ENCODE assay signal across 1 cellular context in the genomic region with DNA sequence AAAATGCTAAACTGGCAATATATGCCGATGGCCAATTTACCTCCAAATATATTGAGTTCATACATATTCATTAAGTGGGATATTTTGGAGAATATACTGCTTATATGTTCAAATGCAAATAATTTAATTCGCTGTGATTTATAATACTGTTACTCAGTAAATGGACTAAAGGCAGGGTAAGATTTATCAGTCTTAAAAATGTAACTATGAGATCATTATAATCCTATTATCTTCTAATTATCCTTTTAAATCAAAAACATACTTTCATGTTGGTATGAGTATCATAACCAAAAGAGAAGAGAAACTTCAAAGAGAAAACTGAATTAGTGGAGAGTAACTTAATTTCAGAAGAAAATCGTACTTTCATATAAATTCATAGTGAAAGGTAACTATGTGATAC.
TF ChIP-seq lines count a peak whose summit lies in the region.

No MANE protein-coding gene starts in this region.

TF ChIP-seq in SK-N-SH treated with all-trans-retinoic acid at 6 μM for 48 hours, 23 proteins besides CTCF, POLR2A, EP300 and RAD21 (continued from another document):
- TF ChIP-seq ZNF565 (CRISPR knock-in tag; conservative IDR thresholded peaks at IDR 0.05; ENCODE audit: low read depth) (no peak), ISL1 (CRISPR knock-in tag; IDR thresholded peaks at IDR 0.05) (peak; percentile 96), GLIS3 (CRISPR knock-in tag; IDR thresholded peaks at IDR 0.05) (no peak), RARB (CRISPR knock-in tag; IDR thresholded peaks at IDR 0.05) (no peak; the same call in 1 of the 2 replicates), SNAI2 (CRISPR knock-in tag; IDR thresholded peaks at IDR 0.05) (0 out of 2 replicates have a peak, but pooled peaks have one; percentile 7), PPARA (CRISPR knock-in tag; IDR thresholded peaks at IDR 0.05; ENCODE audit: borderline replicate concordance) (no peak), ZC3H10 (CRISPR knock-in tag; IDR thresholded peaks at IDR 0.05) (peak; percentile 95)
- TF ChIP-seq, protein P1, sequence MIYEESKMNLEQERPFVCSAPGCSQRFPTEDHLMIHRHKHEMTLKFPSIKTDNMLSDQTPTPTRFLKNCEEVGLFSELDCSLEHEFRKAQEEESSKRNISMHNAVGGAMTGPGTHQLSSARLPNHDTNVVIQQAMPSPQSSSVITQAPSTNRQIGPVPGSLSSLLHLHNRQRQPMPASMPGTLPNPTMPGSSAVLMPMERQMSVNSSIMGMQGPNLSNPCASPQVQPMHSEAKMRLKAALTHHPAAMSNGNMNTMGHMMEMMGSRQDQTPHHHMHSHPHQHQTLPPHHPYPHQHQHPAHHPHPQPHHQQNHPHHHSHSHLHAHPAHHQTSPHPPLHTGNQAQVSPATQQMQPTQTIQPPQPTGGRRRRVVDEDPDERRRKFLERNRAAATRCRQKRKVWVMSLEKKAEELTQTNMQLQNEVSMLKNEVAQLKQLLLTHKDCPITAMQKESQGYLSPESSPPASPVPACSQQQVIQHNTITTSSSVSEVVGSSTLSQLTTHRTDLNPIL (CRISPR knock-in tag; IDR thresholded peaks at IDR 0.05; ENCODE audit: low read depth): peak; percentile 99
- TF ChIP-seq, protein P2, sequence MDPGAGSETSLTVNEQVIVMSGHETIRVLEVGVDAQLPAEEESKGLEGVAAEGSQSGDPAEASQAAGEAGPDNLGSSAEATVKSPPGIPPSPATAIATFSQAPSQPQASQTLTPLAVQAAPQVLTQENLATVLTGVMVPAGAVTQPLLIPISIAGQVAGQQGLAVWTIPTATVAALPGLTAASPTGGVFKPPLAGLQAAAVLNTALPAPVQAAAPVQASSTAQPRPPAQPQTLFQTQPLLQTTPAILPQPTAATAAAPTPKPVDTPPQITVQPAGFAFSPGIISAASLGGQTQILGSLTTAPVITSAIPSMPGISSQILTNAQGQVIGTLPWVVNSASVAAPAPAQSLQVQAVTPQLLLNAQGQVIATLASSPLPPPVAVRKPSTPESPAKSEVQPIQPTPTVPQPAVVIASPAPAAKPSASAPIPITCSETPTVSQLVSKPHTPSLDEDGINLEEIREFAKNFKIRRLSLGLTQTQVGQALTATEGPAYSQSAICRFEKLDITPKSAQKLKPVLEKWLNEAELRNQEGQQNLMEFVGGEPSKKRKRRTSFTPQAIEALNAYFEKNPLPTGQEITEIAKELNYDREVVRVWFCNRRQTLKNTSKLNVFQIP (CRISPR knock-in tag; IDR thresholded peaks at IDR 0.05; ENCODE audit: borderline replicate concordance, low read depth): no peak
